Comparison of ENCODE assay signal across 17 cellular contexts in genomic region chr18:30457156-30457555, GRCh38.
DNase-seq lines count a peak whose midpoint lies in the region; ATAC-seq, FAIRE-seq and TF ChIP-seq lines count a peak whose summit lies in the region.
"Had no signal": no experiment of that assay in that cellular context is flagged by ENCODE, and none has a peak within 500 bp of the region (broad histone marks: within the 10 kb centered on the region; RNA-seq: fewer than 3 reads in every experiment).

No MANE protein-coding gene starts in this region.

- no peak for ATAC-seq in foreskin keratinocyte
- ATAC-seq: CD8-positive, alpha-beta T cell; T-helper 17 cell had no signal

- H3K4me1 ChIP-seq in A673 (ENCODE audit: insufficient read depth, low read length, poor library complexity, severe bottlenecking) (no peaks in the 10 kb centered on the region), foreskin keratinocyte (no peaks in the 10 kb centered on the region)
- H3K4me1 ChIP-seq in CD8-positive, alpha-beta memory T cell (ENCODE audit: insufficient read depth, low read length) = no peaks in the 10 kb centered on the region

- H3K4me3 ChIP-seq in A673 (ENCODE audit: low read depth, low read length, poor library complexity, severe bottlenecking) = no peak overlapping the region
- no peak overlapping the region for H3K4me3 ChIP-seq in CD8-positive, alpha-beta memory T cell (ENCODE audit: low read length)

- BruUV-seq in A673 (replicated peaks; lab: Mats Ljungman, UMichigan) = no TSS peak

- no peak overlapping the region for H3K27ac Mint-ChIP-seq in CD8-positive, alpha-beta memory T cell
- H3K27ac Mint-ChIP-seq: CD8-positive, alpha-beta T cell; H9; T-helper 17 cell had no signal

- H3K9me3 ChIP-seq in A673 (ENCODE audit: low read depth, low read length, poor library complexity, severe bottlenecking) = no peaks in the 10 kb centered on the region
- H3K9me3 ChIP-seq in CD8-positive, alpha-beta memory T cell (ENCODE audit: low read length) = no peaks in the 10 kb centered on the region

- H3K27me3 ChIP-seq in A673 (replicated peaks; ENCODE audit: insufficient read depth, low read depth, low read length, poor library complexity) (no peaks in the 10 kb centered on the region), foreskin keratinocyte (no peaks in the 10 kb centered on the region)
- no peaks in the 10 kb centered on the region for H3K27me3 ChIP-seq in CD8-positive, alpha-beta memory T cell (ENCODE audit: insufficient read depth, low read length, poor library complexity, severe bottlenecking)

- FAIRE-seq in H54 (lab: Jason Lieb, UNC) = no peak
- FAIRE-seq: RCC 7860 had no signal

- H3K27me3 Mint-ChIP-seq in CD8-positive, alpha-beta memory T cell = no peaks in the 10 kb centered on the region
- H3K27me3 Mint-ChIP-seq: T-helper 17 cell had no signal

- POLR2A ChIA-PET in A673 (lab: Charles Lee; ENCODE audit: low non-redundant PET) = no interaction called here
- POLR2A ChIA-PET in CD8-positive, alpha-beta memory T cell (lab: Charles Lee) = no interaction called here

- no peak for TF ChIP-seq POLR2A in H54 (IDR thresholded peaks at IDR 0.05; ENCODE audit: low read depth, low read length)

- DNase-seq in A673 (ENCODE audit: low spot score) = peak; percentile 3
- DNase-seq in CMK (ENCODE audit: low read depth) = peak; percentile 24
- DNase-seq in OCI-M1 (lab: John Stamatoyannopoulos, UW) = peak; percentile 31
- no peak for DNase-seq in foreskin keratinocyte
- DNase-seq in H54 (ENCODE audit: insufficient read length, low spot score) = no peak
- DNase-seq in CD8-positive, alpha-beta memory T cell = no peak
- no peak for DNase-seq in cerebellum (ENCODE audit: low spot score)
- DNase-seq: CD8-positive, alpha-beta T cell; EL; H9; IMR-90; NCI-H1436 treated with DMSO at 0.1 percent for 48 hours; NCI-H2029 treated with DMSO at 0.1 percent for 48 hours; NCI-H510A treated with DMSO at 0.1 percent for 48 hours; SIG-M5; T-helper 17 cell had no signal

- peaks cover 0 to 2% (median 0%) of the 10 kb centered on the region in 3 donors for H3K36me3 Mint-ChIP-seq in CD8-positive, alpha-beta memory T cell
- H3K36me3 Mint-ChIP-seq: CD8-positive, alpha-beta T cell had no signal

- H3K4me3 Mint-ChIP-seq in CD8-positive, alpha-beta memory T cell = no peak overlapping the region
- H3K4me3 Mint-ChIP-seq: CD8-positive, alpha-beta T cell; H9; T-helper 17 cell had no signal

- peaks cover 1 to 24% (median 8%) of the 10 kb centered on the region in 5 donors for H3K9me3 Mint-ChIP-seq in CD8-positive, alpha-beta memory T cell
- H3K9me3 Mint-ChIP-seq: H9 had no signal

- H3K4me1 Mint-ChIP-seq in CD8-positive, alpha-beta memory T cell = no peaks in the 10 kb centered on the region
- H3K4me1 Mint-ChIP-seq: H9, T-helper 17 cell had no signal

- H3K27ac ChIP-seq in A673 (ENCODE audit: low read depth, low read length, poor library complexity, severe bottlenecking) (no peak overlapping the region), foreskin keratinocyte (no peak overlapping the region)
- no peak overlapping the region for H3K27ac ChIP-seq in CD8-positive, alpha-beta memory T cell (ENCODE audit: low read depth, low read length)

- CTCF ChIA-PET in A673 (lab: Charles Lee) = no interaction called here
- CTCF ChIA-PET in CD8-positive, alpha-beta memory T cell (lab: Charles Lee) = interaction anchor here (1.4 kb wide), 1 partner anchor 28 kb away, joined by 3 read pairs; no protein-coding TSS in a partner anchor

- no peak for TF ChIP-seq CTCF in A673 (conservative IDR thresholded peaks at IDR 0.05; ENCODE audit: low read depth, low read length)
- TF ChIP-seq CTCF in foreskin keratinocyte (conservative IDR thresholded peaks at IDR 0.05) = peak; percentile 38

- intact Hi-C loops in A673 (cut with micrococcal nuclease; ENCODE audit: unreplicated experiment) = no loop called here

- H3K36me3 ChIP-seq in A673 (ENCODE audit: insufficient read depth, low read length, poor library complexity, severe bottlenecking) = no peaks in the 10 kb centered on the region
- H3K36me3 ChIP-seq in CD8-positive, alpha-beta memory T cell (ENCODE audit: insufficient read depth, low read length) = no peaks in the 10 kb centered on the region

Comparison
In these comparisons a context has a peak if more than half of its experiments do, and no peak if none do; other contexts are left out.
1. DNase-seq: peak in A673 (single experiment), CMK (single experiment) and OCI-M1 (single experiment); none in foreskin keratinocyte (0 of 2), H54 (single experiment), CD8-positive, alpha-beta memory T cell (0 of 5) and cerebellum (single experiment).